9 cellular contexts compared by ENCODE assay signal in the genomic region with DNA sequence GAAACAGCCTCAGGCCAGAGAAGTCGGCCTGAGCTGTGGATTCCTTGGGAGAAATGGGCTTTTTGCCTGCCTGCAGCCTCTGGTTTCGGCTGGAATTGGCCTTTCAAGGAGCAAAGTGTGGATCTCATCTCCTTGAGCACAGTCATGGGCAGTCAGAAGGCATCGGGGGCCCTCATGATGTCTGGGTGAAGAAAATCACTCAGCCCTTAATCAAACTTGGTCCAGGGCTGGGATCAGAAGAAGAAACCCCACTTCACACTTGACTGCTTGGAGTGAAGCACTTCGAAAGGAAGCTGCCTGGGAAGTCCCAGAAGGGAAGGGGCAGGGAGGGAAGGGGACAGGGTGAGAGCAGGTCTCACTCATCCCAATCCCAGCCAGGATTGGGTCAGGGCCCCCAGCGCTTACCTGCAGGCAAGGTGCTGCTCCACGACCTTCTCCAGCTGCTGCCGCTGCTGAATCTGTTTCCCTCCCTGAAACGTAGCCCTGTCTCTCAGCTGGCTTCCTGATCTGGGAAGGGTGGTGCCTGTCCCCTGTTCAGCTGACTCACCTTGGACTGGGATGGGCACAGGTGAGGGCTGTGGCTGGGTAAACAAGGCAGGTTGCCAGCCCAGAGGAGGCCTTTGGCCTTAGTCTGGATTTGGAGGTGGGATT.
DNase-seq lines count a peak whose midpoint lies in the region; ATAC-seq, FAIRE-seq and TF ChIP-seq lines count a peak whose summit lies in the region.
"Had no signal": no experiment of that assay in that cellular context is flagged by ENCODE, and none has a peak within 500 bp of the region (broad histone marks: within the 10 kb centered on the region; RNA-seq: fewer than 3 reads in every experiment).

TSS of gene SDCBP2 (minus strand) at position 460 of the 651 bp plus-strand sequence. CDS start 8,723 bp downstream, outside the sequence.

- TF ChIP-seq CTCF in C4-2B (conservative IDR thresholded peaks at IDR 0.05) (no peak), nephron (IDR thresholded peaks at IDR 0.05; ENCODE audit: unreplicated experiment in 3 of 3) (no peak), D721Med (IDR thresholded peaks at IDR 0.05; ENCODE audit: insufficient read depth, missing control alignments) (no peak), GM13976 (IDR thresholded peaks at IDR 0.05; ENCODE audit: borderline replicate concordance, control extremely low read depth, extremely low read depth, insufficient read depth, missing control alignments) (no peak)

- no peaks in the 10 kb centered on the region for H3K9me3 Mint-ChIP-seq in nephron

- peaks cover 7% of the 10 kb centered on the region for H3K4me1 Mint-ChIP-seq in nephron

- peak within 1 kb of the TSS; percentile 10 for H3K27ac ChIP-seq in C4-2B
- H3K27ac ChIP-seq in cingulate gyrus (ENCODE audit: low read depth, low read length), result peak within 1 kb of the TSS; percentile 97

- no peak for ATAC-seq in GM21717 (IDR thresholded peaks at IDR 0.05; ENCODE audit: unreplicated experiment)

- H3K36me3 Mint-ChIP-seq in nephron (ENCODE audit: low read depth), result peaks cover 15% of the 10 kb centered on the region

- peak within 1 kb of the TSS in 1 of 3 experiments; percentile 56 for H3K27ac Mint-ChIP-seq in nephron

- DNase-seq in LoVo (ENCODE audit: low spot score), result peak; percentile 90
- DNase-seq in MV-4-11 (lab: John Stamatoyannopoulos, UW), result no peak
- DNase-seq in D721Med (ENCODE audit: insufficient read length, low spot score), result no peak
- no peak for DNase-seq in GM13976 (ENCODE audit: low spot score)

- peak within 1 kb of the TSS in 2 of 3 experiments; percentile 31 to 34 for H3K4me3 Mint-ChIP-seq in nephron

- in situ Hi-C loops in GM13976 (cut with MboI; ENCODE audit: low sequenced_read_pairs, unreplicated experiment), result no loop called here

- no peak for FAIRE-seq in D721Med (lab: Jason Lieb, UNC)
- FAIRE-seq: islet of Langerhans had no signal

- no peaks in the 10 kb centered on the region for H3K27me3 Mint-ChIP-seq in nephron (ENCODE audit: low read depth)
